9 cellular contexts compared by ENCODE assay signal in genomic region chr11:7436657-7437056, GRCh38. TPM values are rescaled to one million over a fixed set of nuclear protein-coding genes. Genes with fewer than 3 reads are reported as not detected.
DNase-seq lines count a peak whose midpoint lies in the region; FAIRE-seq and TF ChIP-seq lines count a peak whose summit lies in the region.
"Had no signal": no experiment of that assay in that cellular context is flagged by ENCODE, and none has a peak within 500 bp of the region (broad histone marks: within the 10 kb centered on the region; RNA-seq: fewer than 3 reads in every experiment).

No MANE protein-coding gene starts in this region.

- no peak for TF ChIP-seq CTCF in GM10266 (IDR thresholded peaks at IDR 0.05; ENCODE audit: control insufficient read depth, insufficient read depth, low read depth, missing control alignments)
- TF ChIP-seq CTCF in GM20000 (IDR thresholded peaks at IDR 0.05; ENCODE audit: extremely low read depth, missing control alignments) = no peak
- TF ChIP-seq CTCF in Loucy (conservative IDR thresholded peaks at IDR 0.05; ENCODE audit: low read length) = no peak
- no peak for TF ChIP-seq CTCF in H1 (IDR thresholded peaks at IDR 0.05; ENCODE audit: control extremely low read depth in 1 of 3, insufficient read depth in 1 of 3, low read depth in 1 of 3, low read length in 3 of 3)

- H3K18ac ChIP-seq in H1 (ENCODE audit: extremely low read depth, low read length) = no peak overlapping the region

- H3K23ac ChIP-seq in H1 (ENCODE audit: insufficient read length) = no peak overlapping the region

- H3K79me2 ChIP-seq in Loucy (ENCODE audit: insufficient read depth, low read length) = no peaks in the 10 kb centered on the region
- no peaks in the 10 kb centered on the region for H3K79me2 ChIP-seq in H1 (ENCODE audit: control insufficient read depth in 1 of 2, insufficient read depth in 2 of 2, low read length in 2 of 2)

- no peak for TF ChIP-seq POLR2A in H1 (IDR thresholded peaks at IDR 0.05; ENCODE audit: control extremely low read depth in 1 of 2, low read depth in 2 of 2, low read length in 2 of 2)

- POLR2A ChIA-PET in H1 (lab: Charles Lee; ENCODE audit: partially characterized antibody) = no interaction called here

- no peak overlapping the region for H2BK20ac ChIP-seq in H1 (ENCODE audit: low read length)

- no peak overlapping the region for H3K27ac ChIP-seq in H1 (ENCODE audit: low read depth, low read length)

- no peaks in the 10 kb centered on the region for H3K23me2 ChIP-seq in H1 (ENCODE audit: low read depth, low read length)

- CTCF ChIA-PET in H1 (lab: Charles Lee; ENCODE audit: partially characterized antibody) = interaction anchor here (0.8 to 3.9 kb wide), 7 partner anchors 11 to 292 kb away, joined by 3 to 20 read pairs (median 4); no protein-coding TSS in a partner anchor

- no peak overlapping the region for H3K14ac ChIP-seq in H1 (ENCODE audit: insufficient read length)

- H3K4me3 ChIP-seq in Loucy (ENCODE audit: low read length, poor library complexity, severe bottlenecking) = no peak overlapping the region
- H3K4me3 ChIP-seq in H1 (ENCODE audit: extremely low read depth in 1 of 4, insufficient read depth in 2 of 4, low read depth in 3 of 4, low read length in 4 of 4) = no peak overlapping the region

- H3K9ac ChIP-seq in Loucy (ENCODE audit: low read depth, low read length, poor library complexity, severe bottlenecking) (no peak overlapping the region), H1 (replicated peaks in 1 of 4; ENCODE audit: extremely low read depth in 1 of 4, low read depth in 3 of 4, low read length in 3 of 4) (no peak overlapping the region)

- no peaks in the 10 kb centered on the region for H3K36me3 ChIP-seq in Loucy (ENCODE audit: insufficient read depth, low read length)
- no peaks in the 10 kb centered on the region for H3K36me3 ChIP-seq in H1 (ENCODE audit: control insufficient read depth in 2 of 4, insufficient read depth in 4 of 4, low read length in 3 of 4)

- H4K91ac ChIP-seq in H1 (replicated peaks; ENCODE audit: insufficient read length, low read length) = no peak overlapping the region

- no peaks in the 10 kb centered on the region for H3F3A ChIP-seq in Loucy (ENCODE audit: low read depth)

- no peaks in the 10 kb centered on the region for H3K9me3 ChIP-seq in Loucy (ENCODE audit: insufficient read depth, low read depth, low read length)
- no peaks in the 10 kb centered on the region for H3K9me3 ChIP-seq in H1 (ENCODE audit: insufficient read depth in 2 of 2, low read depth in 1 of 2, low read length in 1 of 2)

- H3K79me1 ChIP-seq in H1 (ENCODE audit: low read depth, low read length) = no peaks in the 10 kb centered on the region; the same call in 1 of the 2 replicates

- H4K20me1 ChIP-seq in Loucy (ENCODE audit: insufficient read depth, low read length, poor library complexity, severe bottlenecking) (no peaks in the 10 kb centered on the region), H1 (replicated peaks in 1 of 2; ENCODE audit: control insufficient read depth in 1 of 2, insufficient read depth in 2 of 2, low read length in 2 of 2) (no peaks in the 10 kb centered on the region)

- DNase-seq in GM10266 (ENCODE audit: extremely low spot score) (peak; percentile 37), GM20000 (ENCODE audit: low spot score) (peak; percentile 60), H1 (ENCODE audit: low read depth in 1 of 2, low spot score in 2 of 2) (no peak), T-helper 9 cell (no peak), epidermal melanocyte (ENCODE audit: insufficient read length, low spot score) (no peak), LoVo (ENCODE audit: low spot score) (no peak), HuH-7 (ENCODE audit: low spot score) (no peak)
- DNase-seq: left cardiac atrium had no signal

- H2AFZ ChIP-seq in Loucy (ENCODE audit: low read length) (peak overlapping the region; percentile 80), H1 (ENCODE audit: low read length) (peak overlapping the region; percentile 21; the same call in 1 of the 2 replicates)

- H3K27me3 ChIP-seq in Loucy (ENCODE audit: insufficient read depth, low read length, poor library complexity, severe bottlenecking) = no peaks in the 10 kb centered on the region
- no peaks in the 10 kb centered on the region for H3K27me3 ChIP-seq in H1 (replicated peaks in 1 of 4; ENCODE audit: control insufficient read depth in 3 of 4, extremely low read depth in 1 of 4, insufficient read depth in 3 of 4, low read length in 3 of 4)

- H4K8ac ChIP-seq in H1 (ENCODE audit: extremely low read depth, insufficient read depth, low read length) = no peak overlapping the region

- H2BK15ac ChIP-seq in H1 (ENCODE audit: low read length) = no peak overlapping the region

- no peak overlapping the region for H2BK12ac ChIP-seq in H1 (ENCODE audit: low read depth, low read length)

- WGBS in H1 (ENCODE audit: extremely low coverage in 1 of 2, insufficient coverage in 1 of 2, insufficient read length in 1 of 2, insufficient replicate concordance in 2 of 2, low coverage in 1 of 2, low lambda C conversion rate in 2 of 2, missing lambda C conversion rate in 1 of 2), 2 experiments = 76% methylated on average over 5 of the region's 5 CpGs; no CpG with 5 or more reads in 1 of the 2 experiments

- no peak overlapping the region for H2AK5ac ChIP-seq in H1 (ENCODE audit: low read depth, low read length)

- no peak for FAIRE-seq in H1 (lab: Jason Lieb, UNC)

- no peak for TF ChIP-seq RAD21 in H1 (IDR thresholded peaks at IDR 0.05 in 1 of 2, conservative IDR thresholded peaks at IDR 0.05 in 1 of 2; ENCODE audit: low read depth in 2 of 2, low read length in 2 of 2)

- H3K56ac ChIP-seq in H1 (replicated peaks; ENCODE audit: insufficient read length, low read depth, low read length) = no peak overlapping the region

- no peak overlapping the region for H3K4ac ChIP-seq in H1 (replicated peaks; ENCODE audit: insufficient read length, low read depth, low read length)

- peaks cover 16% of the 10 kb centered on the region for H3K4me1 ChIP-seq in Loucy (ENCODE audit: insufficient read depth, low read length, poor library complexity, severe bottlenecking)
- H3K4me1 ChIP-seq in H1 (replicated peaks in 1 of 4; ENCODE audit: control insufficient read depth in 3 of 4, insufficient read depth in 4 of 4, low read length in 3 of 4) = peaks cover 0 to 3% (median 0%) of the 10 kb centered on the region in 4 experiments; a peak in 3 of 7 replicates

- no peaks in the 10 kb centered on the region for H3K9me2 ChIP-seq in Loucy (replicated peaks; ENCODE audit: low read depth, low read length)

- H2BK5ac ChIP-seq in H1 (ENCODE audit: low read depth, low read length) = no peak overlapping the region

- H2BK120ac ChIP-seq in H1 (replicated peaks; ENCODE audit: low read depth, low read length) = no peak overlapping the region

- TF ChIP-seq EP300 in H1 (IDR thresholded peaks at IDR 0.05; ENCODE audit: borderline replicate concordance in 1 of 2, low read depth in 2 of 2, low read length in 2 of 2) = no peak

- H3K4me2 ChIP-seq in Loucy (ENCODE audit: low read depth, low read length, poor library complexity, severe bottlenecking) (peak overlapping the region; percentile 42), H1 (ENCODE audit: insufficient read depth in 1 of 2, low read depth in 2 of 2, low read length in 2 of 2) (no peak overlapping the region)

- H4K5ac ChIP-seq in H1 (ENCODE audit: insufficient read length, low read depth, low read length) = no peak overlapping the region

TF ChIP-seq in H1, 55 proteins besides CTCF, POLR2A, EP300 and RAD21:
- TF ChIP-seq TAF1 (IDR thresholded peaks at IDR 0.05; ENCODE audit: low read depth, low read length) = no peak
- TF ChIP-seq YY1 (IDR thresholded peaks at IDR 0.05; ENCODE audit: low read depth, low read length) = no peak
- no peak for TF ChIP-seq CHD2 (IDR thresholded peaks at IDR 0.05; ENCODE audit: low read length)
- no peak for TF ChIP-seq CREB1 (IDR thresholded peaks at IDR 0.05)
- no peak for TF ChIP-seq POU5F1 (IDR thresholded peaks at IDR 0.05; ENCODE audit: low read depth, low read length)
- no peak for TF ChIP-seq BACH1 (IDR thresholded peaks at IDR 0.05; ENCODE audit: low read length)
- no peak for TF ChIP-seq SRF (IDR thresholded peaks at IDR 0.05; ENCODE audit: low read depth, low read length)
- no peak for TF ChIP-seq SAP30 (IDR thresholded peaks at IDR 0.05; ENCODE audit: insufficient read depth, insufficient replicate concordance, low read length)
- no peak for TF ChIP-seq HDAC2 (IDR thresholded peaks at IDR 0.05; ENCODE audit: borderline replicate concordance in 1 of 2, low read depth in 2 of 2, low read length in 2 of 2)
- TF ChIP-seq SIRT6 (IDR thresholded peaks at IDR 0.05; ENCODE audit: low read length) = no peak
- TF ChIP-seq JUN (IDR thresholded peaks at IDR 0.05; ENCODE audit: low read depth, low read length) = no peak
- TF ChIP-seq KDM5A (IDR thresholded peaks at IDR 0.05; ENCODE audit: low read length) = no peak
- no peak for TF ChIP-seq CTBP2 (IDR thresholded peaks at IDR 0.05; ENCODE audit: borderline replicate concordance, insufficient read depth, insufficient read length, low read length)
- TF ChIP-seq CBX5 (IDR thresholded peaks at IDR 0.05; ENCODE audit: low read depth, low read length) = no peak
- no peak for TF ChIP-seq SIN3A (conservative IDR thresholded peaks at IDR 0.05 in 1 of 2, IDR thresholded peaks at IDR 0.05 in 1 of 2; ENCODE audit: low read depth in 1 of 2, low read length in 2 of 2)
- no peak for TF ChIP-seq CBX8 (IDR thresholded peaks at IDR 0.05; ENCODE audit: borderline replicate concordance, low read depth, low read length)
TF ChIP-seq in H1: peak in this region for 0.

RNA-seq across cellular contexts. Expression of gene OLFML1, which starts 48.6 kb away (rescaled TPM):
- 0.24 TPM in 1 of 2 replicates, not detected in the other for total RNA-seq in H1 (2021; fragmentation: NEBNext Ultra II Directional; extraction: Animal tissue kit (Norgen Biotek cat#: 25700))
- polyA plus RNA-seq in H1 (2011; rRNA removed) = 0.03 TPM in 1 of 2 replicates, not detected in the other
- not detected for polyA plus RNA-seq in H1 (2011; cell fraction: cytosol; rRNA removed)
- polyA plus RNA-seq in H1 (2011; cell fraction: nucleus; rRNA removed) = not detected
- 0.11 to 0.28 TPM (median 0.19 TPM) in 4 replicates for polyA plus RNA-seq in H1 (2012, experiment 1 of 2)
- polyA plus RNA-seq in H1 (2012, experiment 2 of 2) = not detected
- polyA plus RNA-seq in H1 (2013, experiment 1 of 2) = 0.08 TPM
- 0.07 TPM for polyA plus RNA-seq in H1 (2013, experiment 2 of 2)
- polyA minus RNA-seq in H1 (2011; rRNA and poly(A)+ RNA removed) = 0.22 and 0.27 TPM in 2 replicates
- polyA minus RNA-seq in H1 (2011; cell fraction: cytosol; rRNA and poly(A)+ RNA removed) = not detected
- 0.20 TPM for polyA minus RNA-seq in H1 (2011; cell fraction: nucleus; rRNA and poly(A)+ RNA removed)

Comparison
In these comparisons a context has a peak if more than half of its experiments do, and no peak if none do; other contexts are left out.
1. DNase-seq: peak in GM10266 (single experiment) and GM20000 (single experiment); none in H1 (0 of 2), T-helper 9 cell (single experiment), epidermal melanocyte (single experiment), LoVo (single experiment) and HuH-7 (single experiment).